In the genomic region with DNA sequence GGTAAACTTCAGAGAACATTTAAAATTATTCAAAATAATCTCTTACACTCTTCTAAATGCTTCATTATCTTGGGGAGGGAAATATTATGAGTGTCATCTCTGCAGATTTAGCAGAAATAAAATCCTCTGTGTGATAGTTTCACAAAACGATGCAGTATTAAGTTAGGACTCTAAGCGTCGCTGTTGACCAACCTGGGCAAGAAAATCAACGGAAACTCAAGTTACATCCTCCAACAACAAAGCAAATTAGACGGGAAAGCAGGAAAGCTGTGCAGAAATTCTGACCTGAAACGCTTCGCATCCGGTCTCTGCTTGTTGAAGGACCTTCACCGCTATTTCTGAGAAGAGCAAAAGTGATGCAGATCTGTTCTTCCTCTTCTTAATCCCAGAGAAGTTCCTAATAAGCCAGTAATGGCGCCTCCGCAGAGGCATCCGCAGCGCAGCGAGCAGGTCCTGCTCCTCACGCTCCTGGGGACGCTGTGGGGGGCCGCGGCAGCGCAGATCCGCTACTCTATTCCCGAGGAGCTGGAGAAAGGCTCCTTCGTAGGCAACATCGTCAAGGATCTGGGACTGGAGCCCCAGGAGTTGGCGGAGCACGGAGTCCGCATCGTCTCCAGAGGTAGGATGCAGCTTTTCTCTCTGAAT, we compare ENCODE assay signal across 9 cellular contexts. TPM values are rescaled to one million over a fixed set of nuclear protein-coding genes. Genes with fewer than 3 reads are reported as not detected.
DNase-seq lines count a peak whose midpoint lies in the region; ATAC-seq and TF ChIP-seq lines count a peak whose summit lies in the region.
"Had no signal": no experiment of that assay in that cellular context is flagged by ENCODE, and none has a peak within 500 bp of the region (broad histone marks: within the 10 kb centered on the region; RNA-seq: fewer than 3 reads in every experiment).

TSS of gene PCDHGA6 (plus strand) at position 219 of the 645 bp plus-strand sequence. CDS start at position 412, 193 bp downstream.

- H3K4me1 Mint-ChIP-seq in activated CD4-positive, alpha-beta T cell treated with anti-CD3 and anti-CD28 coated beads, Interleukin-2, amount 10 ng/mL, durations not matched to agents 24 days and 14 days: peaks cover 2% of the 10 kb centered on the region
- no peaks in the 10 kb centered on the region for H3K4me1 Mint-ChIP-seq in T-helper 17 cell

- H3K4me3 Mint-ChIP-seq in activated CD4-positive, alpha-beta T cell treated with anti-CD3 and anti-CD28 coated beads, Interleukin-2, amount 10 ng/mL, durations not matched to agents 24 days and 14 days: no peak within 1 kb of the TSS
- H3K4me3 Mint-ChIP-seq in T-helper 17 cell: peak within 1 kb of the TSS; percentile 33

- peak; percentile 55 for DNase-seq in activated CD4-positive, alpha-beta T cell treated with anti-CD3 and anti-CD28 coated beads, Interleukin-2, amount 10 ng/mL, durations not matched to agents 24 days and 14 days
- no peak for DNase-seq in activated CD4-positive, alpha-beta T cell treated with anti-CD3 and anti-CD28 coated beads, Interleukin-2, amount 50 U/mL, for 4 hours
- DNase-seq in T-helper 17 cell (no peak), heart left ventricle (no peak), esophagus squamous epithelium (lab: John Stamatoyannopoulos, UW) (no peak)
- DNase-seq: NCI-H1930 had no signal

- TF ChIP-seq POLR2A in heart left ventricle (IDR thresholded peaks at IDR 0.05) (no peak), esophagus squamous epithelium (IDR thresholded peaks at IDR 0.05) (no peak)

- peaks cover 14% of the 10 kb centered on the region for H3K27me3 Mint-ChIP-seq in activated CD4-positive, alpha-beta T cell treated with anti-CD3 and anti-CD28 coated beads, Interleukin-2, amount 10 ng/mL, durations not matched to agents 24 days and 14 days
- peaks cover 27% of the 10 kb centered on the region for H3K27me3 Mint-ChIP-seq in T-helper 17 cell

- H3K4me1 ChIP-seq in heart left ventricle: peaks cover 0 to 31% (median 2%) of the 10 kb centered on the region in 12 donors
- peaks cover 0 to 5% (median 0%) of the 10 kb centered on the region in 5 donors for H3K4me1 ChIP-seq in subcutaneous abdominal adipose tissue (ENCODE audit: control insufficient read depth in 5 of 5, insufficient read depth in 5 of 5, low read length in 5 of 5)
- no peaks in the 10 kb centered on the region for H3K4me1 ChIP-seq in esophagus squamous epithelium

- 25 to 41% (median 30%) methylated on average over 25 to 27 of the region's 27 CpGs for WGBS in heart left ventricle, 4 donors
- WGBS in esophagus squamous epithelium, 2 donors: 22 to 23% methylated on average over 9 to 11 of the region's 27 CpGs

- H3K36me3 ChIP-seq in heart left ventricle: peaks cover 0 to 36% (median 0%) of the 10 kb centered on the region in 9 donors
- no peaks in the 10 kb centered on the region for H3K36me3 ChIP-seq in subcutaneous abdominal adipose tissue (ENCODE audit: control insufficient read depth in 5 of 5, insufficient read depth in 5 of 5, low read length in 5 of 5)
- H3K36me3 ChIP-seq in esophagus squamous epithelium: no peaks in the 10 kb centered on the region

- H3K4me3 ChIP-seq in heart left ventricle (peak within 1 kb of the TSS in 10 of 12 donors; percentile 9 to 42 (median 31)), subcutaneous abdominal adipose tissue (ENCODE audit: low read depth in 1 of 5, low read length in 5 of 5) (peak within 1 kb of the TSS; percentile 45 to 68 (median 59)), esophagus squamous epithelium (peak within 1 kb of the TSS in 2 of 4 donors; percentile 28 to 49)

- intact Hi-C loops in activated CD4-positive, alpha-beta T cell treated with anti-CD3 and anti-CD28 coated beads, Interleukin-2, amount 10 ng/mL, durations not matched to agents 24 days and 14 days (cut with micrococcal nuclease): no loop called here
- intact Hi-C loops in heart left ventricle (cut with DNase I): no loop called here
- intact Hi-C loops in esophagus squamous epithelium (cut with DNase I): no loop called here

- TF ChIP-seq CTCF in heart left ventricle (IDR thresholded peaks at IDR 0.05): peak in 11 of 12 donors; percentile 19 to 50 (median 41)
- peak in 1 of 6 experiments; percentile 31 for TF ChIP-seq CTCF in esophagus squamous epithelium (IDR thresholded peaks at IDR 0.05)

- H3K36me3 Mint-ChIP-seq in activated CD4-positive, alpha-beta T cell treated with anti-CD3 and anti-CD28 coated beads, Interleukin-2, amount 10 ng/mL, durations not matched to agents 24 days and 14 days (ENCODE audit: low read depth): peaks cover 3% of the 10 kb centered on the region
- H3K36me3 Mint-ChIP-seq in T-helper 17 cell (ENCODE audit: low read depth): peaks cover 2% of the 10 kb centered on the region

- H3K9ac ChIP-seq in subcutaneous abdominal adipose tissue (ENCODE audit: low read length in 5 of 5): no peak within 1 kb of the TSS

- H3K27me3 ChIP-seq in heart left ventricle: peaks cover 0 to 31% (median 0%) of the 10 kb centered on the region in 9 donors
- peaks cover 0 to 11% (median 9%) of the 10 kb centered on the region in 5 donors for H3K27me3 ChIP-seq in subcutaneous abdominal adipose tissue (ENCODE audit: control insufficient read depth in 5 of 5, insufficient read depth in 4 of 5, low read length in 5 of 5)
- H3K27me3 ChIP-seq in esophagus squamous epithelium: peaks cover 0 to 27% (median 0%) of the 10 kb centered on the region in 4 donors

- H3K27ac ChIP-seq in heart left ventricle (no peak within 1 kb of the TSS), subcutaneous abdominal adipose tissue (ENCODE audit: low read depth, low read length) (no peak within 1 kb of the TSS), esophagus squamous epithelium (no peak within 1 kb of the TSS)

- H3K9me3 Mint-ChIP-seq in activated CD4-positive, alpha-beta T cell treated with anti-CD3 and anti-CD28 coated beads, Interleukin-2, amount 10 ng/mL, durations not matched to agents 24 days and 14 days: peaks cover 25% of the 10 kb centered on the region

- no peak for ATAC-seq in T-helper 17 cell
- no peak for ATAC-seq in heart left ventricle
- ATAC-seq in GM18498 (IDR thresholded peaks at IDR 0.05; ENCODE audit: unreplicated experiment): no peak
- ATAC-seq in HG03108 (IDR thresholded peaks at IDR 0.05; ENCODE audit: unreplicated experiment): no peak

- no peak within 1 kb of the TSS for H3K27ac Mint-ChIP-seq in activated CD4-positive, alpha-beta T cell treated with anti-CD3 and anti-CD28 coated beads, Interleukin-2, amount 10 ng/mL, durations not matched to agents 24 days and 14 days
- H3K27ac Mint-ChIP-seq in T-helper 17 cell: peak within 1 kb of the TSS; percentile 53

- H3K9me3 ChIP-seq in T-helper 17 cell (ENCODE audit: control insufficient read depth, low read length, poor library complexity, severe bottlenecking) (peaks cover 5% of the 10 kb centered on the region), heart left ventricle (peaks cover 0 to 99% (median 64%) of the 10 kb centered on the region in 12 donors), subcutaneous abdominal adipose tissue (ENCODE audit: control insufficient read depth in 5 of 5, low read length in 5 of 5) (peaks cover 53 to 80% (median 78%) of the 10 kb centered on the region in 5 donors), esophagus squamous epithelium (peaks cover 0 to 97% (median 89%) of the 10 kb centered on the region in 3 donors)

RNA-seq across cellular contexts. Expression of gene PCDHGA6, which starts in this region (rescaled TPM):
- total RNA-seq in activated CD4-positive, alpha-beta T cell treated with anti-CD3 and anti-CD28 coated beads, Interleukin-2, amount 10 ng/mL, durations not matched to agents 24 days and 14 days: 0.31 and 0.54 TPM in 2 replicates
- under 1 TPM; 0.10 to 0.40 TPM for total RNA-seq in T-helper 17 cell
- total RNA-seq in heart left ventricle: 10 to 100 TPM in 1 of 9 donors, 1 to 10 TPM in 8; 3.6 to 10.3 (median 7.7) TPM
- 1 to 10 TPM; 2.2 to 6.7 TPM for polyA plus RNA-seq in heart left ventricle
- total RNA-seq in esophagus squamous epithelium: 1 to 10 TPM in 3 of 4 donors, under 1 TPM in 1; 0.76 to 2.9 (median 2.0) TPM

Comparison
In these comparisons a context has a peak if more than half of its experiments do, and no peak if none do; other contexts are left out.
1. Peak in DNase-seq in activated CD4-positive, alpha-beta T cell treated with anti-CD3 and anti-CD28 coated beads, Interleukin-2, amount 10 ng/mL, durations not matched to agents 24 days and 14 days; RNA of the gene not detected or under 1 TPM.